9 cellular contexts compared by ENCODE assay signal in genomic region chr10:122495406-122496340, GRCh38. TPM values are rescaled to one million over a fixed set of nuclear protein-coding genes. Genes with fewer than 3 reads are reported as not detected.
DNase-seq lines count a peak whose midpoint lies in the region; ATAC-seq and TF ChIP-seq lines count a peak whose summit lies in the region.
"Had no signal": no experiment of that assay in that cellular context is flagged by ENCODE, and none has a peak within 500 bp of the region (broad histone marks: within the 10 kb centered on the region; RNA-seq: fewer than 3 reads in every experiment).

No MANE protein-coding gene starts in this region.

- peak overlapping the region; percentile 55 for H3K4me3 ChIP-seq in CD4-positive, CD25-positive, alpha-beta regulatory T cell (ENCODE audit: low read depth, low read length)
- no peak overlapping the region for H3K4me3 ChIP-seq in choroid plexus epithelial cell (ENCODE audit: low read depth, low read length)
- no peak overlapping the region for H3K4me3 ChIP-seq in mesendoderm (ENCODE audit: low read length)

- peak overlapping the region; percentile 41 for H3K18ac ChIP-seq in mesendoderm (ENCODE audit: low read length)

- no peak overlapping the region for H3K23ac ChIP-seq in mesendoderm (ENCODE audit: low read length)

- H2BK5ac ChIP-seq in mesendoderm (ENCODE audit: low read length) = no peak overlapping the region

- H3K4me1 Mint-ChIP-seq in CD4-positive, CD25-positive, alpha-beta regulatory T cell = peaks cover 0 to 27% (median 17%) of the 10 kb centered on the region in 4 donors

- H3K36me3 ChIP-seq in CD4-positive, CD25-positive, alpha-beta regulatory T cell (ENCODE audit: control insufficient read depth, insufficient read depth, low read length) = no peaks in the 10 kb centered on the region
- H3K36me3 ChIP-seq in mesendoderm (ENCODE audit: control insufficient read depth, insufficient read depth, low read length) = no peaks in the 10 kb centered on the region

- no peak overlapping the region for H2AK5ac ChIP-seq in mesendoderm (ENCODE audit: low read length)

- H3K27ac Mint-ChIP-seq in CD4-positive, CD25-positive, alpha-beta regulatory T cell = peak overlapping the region in 1 of 3 donors; percentile 39

- no peaks in the 10 kb centered on the region for H3K27me3 ChIP-seq in CD4-positive, CD25-positive, alpha-beta regulatory T cell (ENCODE audit: control insufficient read depth, insufficient read depth, low read length)
- no peaks in the 10 kb centered on the region for H3K27me3 ChIP-seq in mesendoderm (ENCODE audit: insufficient read depth, low read length, poor library complexity)

- H4K5ac ChIP-seq in mesendoderm (ENCODE audit: low read length) = no peak overlapping the region

- H3K27me3 Mint-ChIP-seq in CD4-positive, CD25-positive, alpha-beta regulatory T cell = peaks cover 19% of the 10 kb centered on the region

- H3K4ac ChIP-seq in mesendoderm (ENCODE audit: low read depth, low read length) = no peak overlapping the region

- no peak overlapping the region for H2BK120ac ChIP-seq in mesendoderm (ENCODE audit: low read depth, low read length)

- no peak overlapping the region for H3K9ac ChIP-seq in mesendoderm (ENCODE audit: low read length)

- no peak overlapping the region for H3K27ac ChIP-seq in CD4-positive, CD25-positive, alpha-beta regulatory T cell (ENCODE audit: insufficient read depth, low read length, poor library complexity, severe bottlenecking)
- no peak overlapping the region for H3K27ac ChIP-seq in mesendoderm (ENCODE audit: low read depth, low read length)

- no peak for ATAC-seq in CD4-positive, CD25-positive, alpha-beta regulatory T cell (ENCODE audit: low read depth in 2 of 2)
- no peak for ATAC-seq in GM18868 (IDR thresholded peaks at IDR 0.05; ENCODE audit: unreplicated experiment)

- H3K79me2 ChIP-seq in mesendoderm (ENCODE audit: control insufficient read depth, insufficient read depth, low read length) = no peaks in the 10 kb centered on the region

- H4K8ac ChIP-seq in mesendoderm (ENCODE audit: low read depth, low read length) = no peak overlapping the region

- H2BK15ac ChIP-seq in mesendoderm (replicated peaks; ENCODE audit: low read depth) = no peak overlapping the region

- no peaks in the 10 kb centered on the region for H3K79me1 ChIP-seq in mesendoderm (ENCODE audit: low read length)

- DNase-seq in CD4-positive, CD25-positive, alpha-beta regulatory T cell = peak in 2 of 3 donors; percentile 13 to 38
- DNase-seq in NCI-H146 treated with DMSO at 0.1 percent for 48 hours (lab: John Stamatoyannopoulos, UW; ENCODE audit: unreplicated experiment) = peak; percentile 1
- DNase-seq in choroid plexus epithelial cell (ENCODE audit: low read depth) = peak; percentile 77
- peak; percentile 94 for DNase-seq in mesendoderm
- no peak for DNase-seq in NCI-H510A treated with DMSO at 0.1 percent for 48 hours (lab: John Stamatoyannopoulos, UW)
- no peak for DNase-seq in NCI-H2081 treated with DMSO at 0.1 percent for 48 hours (lab: John Stamatoyannopoulos, UW)
- no peak for DNase-seq in activated CD4-positive, CD25-positive, alpha-beta regulatory T cell (lab: John Stamatoyannopoulos, UW)

- H3K9me3 ChIP-seq in CD4-positive, CD25-positive, alpha-beta regulatory T cell (ENCODE audit: control insufficient read depth in 2 of 2, low read length in 2 of 2) = no peaks in the 10 kb centered on the region

- no CpG with 5 or more reads among the region's 12 CpGs for WGBS in mesendoderm (ENCODE audit: extremely low coverage, insufficient coverage, low lambda C conversion rate)

- no peak for TF ChIP-seq CTCF in choroid plexus epithelial cell (conservative IDR thresholded peaks at IDR 0.05; ENCODE audit: low read depth, low read length)

- no peaks in the 10 kb centered on the region for H3K36me3 Mint-ChIP-seq in CD4-positive, CD25-positive, alpha-beta regulatory T cell

- H3K9me3 Mint-ChIP-seq in CD4-positive, CD25-positive, alpha-beta regulatory T cell = no peaks in the 10 kb centered on the region

- H3K4me3 Mint-ChIP-seq in CD4-positive, CD25-positive, alpha-beta regulatory T cell = peak overlapping the region in 2 of 4 donors; percentile 28 to 50

- H3K56ac ChIP-seq in mesendoderm (ENCODE audit: low read length) = no peak overlapping the region

- H3K4me1 ChIP-seq in CD4-positive, CD25-positive, alpha-beta regulatory T cell (ENCODE audit: control insufficient read depth, insufficient read depth, low read length, poor library complexity, severe bottlenecking) = peaks cover 20% of the 10 kb centered on the region
- H3K4me1 ChIP-seq in mesendoderm (ENCODE audit: control insufficient read depth, low read depth, low read length) = peaks cover 10% of the 10 kb centered on the region

- H3K4me2 ChIP-seq in mesendoderm (ENCODE audit: low read length) = no peak overlapping the region

RNA-seq across cellular contexts. Expression of gene HTRA1, which starts 34.3 kb away (rescaled TPM):
- total RNA-seq in CD4-positive, CD25-positive, alpha-beta regulatory T cell = not detected
- not detected for polyA plus RNA-seq in CD4-positive, CD25-positive, alpha-beta regulatory T cell
- 6.1 TPM for polyA plus RNA-seq in mesendoderm (2013, experiment 1 of 2)
- 5.7 TPM for polyA plus RNA-seq in mesendoderm (2013, experiment 2 of 2)

RNA-seq across cellular contexts. Expression of gene ARMS2, which starts 41.2 kb away (rescaled TPM):
- total RNA-seq in CD4-positive, CD25-positive, alpha-beta regulatory T cell = not detected
- polyA plus RNA-seq in CD4-positive, CD25-positive, alpha-beta regulatory T cell = not detected
- 0.04 TPM for polyA plus RNA-seq in mesendoderm (2013, experiment 1 of 2)
- polyA plus RNA-seq in mesendoderm (2013, experiment 2 of 2) = not detected
- total RNA-seq: fibroblast of villous mesenchyme had no signal

Comparison
In these comparisons a context has a peak if more than half of its experiments do, and no peak if none do; other contexts are left out.
1. DNase-seq: peak in CD4-positive, CD25-positive, alpha-beta regulatory T cell (2 of 3), NCI-H146 treated with DMSO at 0.1 percent for 48 hours (single experiment), choroid plexus epithelial cell (single experiment) and mesendoderm (single experiment); none in NCI-H510A treated with DMSO at 0.1 percent for 48 hours (single experiment), NCI-H2081 treated with DMSO at 0.1 percent for 48 hours (single experiment) and activated CD4-positive, CD25-positive, alpha-beta regulatory T cell (0 of 4).